Comparison of ENCODE assay signal across 14 cellular contexts in genomic region chr17:42291136-42291535, GRCh38. TPM values are rescaled to one million over a fixed set of nuclear protein-coding genes. Genes with fewer than 3 reads are reported as not detected.
A peak's percentile ranks its signal among the peaks of the same experiment; 100 is the strongest.
DNase-seq lines count a peak whose midpoint lies in the region; ATAC-seq and TF ChIP-seq lines count a peak whose summit lies in the region.
"Had no signal": no experiment of that assay in that cellular context is flagged by ENCODE, and none has a peak within 500 bp of the region (broad histone marks: within the 10 kb centered on the region; RNA-seq: fewer than 3 reads in every experiment).

No MANE protein-coding gene starts in this region.

- no peak for DNase-seq in activated T-cell treated with anti-CD3 and anti-CD28 coated beads, Interleukin-2, amount 50 U/mL, for 4 hours
- no peak for DNase-seq in activated T-cell treated with anti-CD3 and anti-CD28 coated beads, Interleukin-2, amount 50 U/mL, for 48 hours
- DNase-seq in RWPE2 (ENCODE audit: low spot score): peak; percentile 28
- peak; percentile 42 for DNase-seq in endodermal cell
- peak; percentile 50 for DNase-seq in sigmoid colon
- DNase-seq in HCEC 1CT: no peak
- DNase-seq: foreskin keratinocyte, KG1, NCI-H226 had no signal

- no peaks in the 10 kb centered on the region for H3K27me3 ChIP-seq in RWPE2 (ENCODE audit: insufficient read depth, poor library complexity, severe bottlenecking)
- peaks cover 45% of the 10 kb centered on the region for H3K27me3 ChIP-seq in endodermal cell (ENCODE audit: control insufficient read depth, insufficient read depth, low read length, poor library complexity, severe bottlenecking)
- no peaks in the 10 kb centered on the region for H3K27me3 ChIP-seq in sigmoid colon
- H3K27me3 ChIP-seq: suprapubic skin had no signal

- H3K4me1 Mint-ChIP-seq in activated T-cell treated with anti-CD3 and anti-CD28 coated beads, Interleukin-2, amount 50 U/mL, for 4 hours (ENCODE audit: low read depth): peaks cover 54% of the 10 kb centered on the region
- peaks cover 3% of the 10 kb centered on the region for H3K4me1 Mint-ChIP-seq in endodermal cell

- no peaks in the 10 kb centered on the region for H3K9me3 ChIP-seq in RWPE2 (ENCODE audit: severe bottlenecking)
- H3K9me3 ChIP-seq in endodermal cell (ENCODE audit: control insufficient read depth, low read length): no peaks in the 10 kb centered on the region
- H3K9me3 ChIP-seq in sigmoid colon: no peaks in the 10 kb centered on the region
- H3K9me3 ChIP-seq: suprapubic skin had no signal

- no peaks in the 10 kb centered on the region for H3K36me3 ChIP-seq in RWPE2 (ENCODE audit: low read depth)
- H3K36me3 ChIP-seq in endodermal cell (ENCODE audit: control insufficient read depth, insufficient read depth, low read length): no peaks in the 10 kb centered on the region
- H3K36me3 ChIP-seq in sigmoid colon: peaks cover 7 to 41% (median 13%) of the 10 kb centered on the region in 4 donors

- no peak overlapping the region for H3K9ac ChIP-seq in endodermal cell (ENCODE audit: extremely low read depth, low read length, poor library complexity, severe bottlenecking)

- no peaks in the 10 kb centered on the region for H3K9me3 Mint-ChIP-seq in activated T-cell treated with anti-CD3 and anti-CD28 coated beads, Interleukin-2, amount 50 U/mL, for 4 hours
- H3K9me3 Mint-ChIP-seq in endodermal cell: no peaks in the 10 kb centered on the region

- H3K4me1 ChIP-seq in RWPE2 (ENCODE audit: insufficient read depth, poor library complexity, severe bottlenecking): no peaks in the 10 kb centered on the region
- H3K4me1 ChIP-seq in endodermal cell (ENCODE audit: control insufficient read depth, insufficient read depth, low read length): no peaks in the 10 kb centered on the region
- peaks cover 0 to 38% (median 35%) of the 10 kb centered on the region in 4 donors for H3K4me1 ChIP-seq in sigmoid colon
- H3K4me1 ChIP-seq: foreskin keratinocyte had no signal

- H3K36me3 Mint-ChIP-seq in activated T-cell treated with anti-CD3 and anti-CD28 coated beads, Interleukin-2, amount 50 U/mL, for 4 hours (ENCODE audit: insufficient read depth): peaks cover 47% of the 10 kb centered on the region
- H3K36me3 Mint-ChIP-seq in endodermal cell (ENCODE audit: low read depth): no peaks in the 10 kb centered on the region

- no peak overlapping the region for H3K27ac Mint-ChIP-seq in endodermal cell

- no peak for ATAC-seq in activated T-cell treated with anti-CD3 and anti-CD28 coated beads, Interleukin-2, amount 50 U/mL, for 4 hours
- ATAC-seq in RWPE2 (ENCODE audit: low read depth) (no peak), GM18907 (IDR thresholded peaks at IDR 0.05; ENCODE audit: unreplicated experiment) (no peak), GM19324 (IDR thresholded peaks at IDR 0.05; ENCODE audit: low FRiP score, unreplicated experiment) (no peak)
- ATAC-seq: foreskin keratinocyte, left colon had no signal

- no peak for TF ChIP-seq POLR2A in sigmoid colon (IDR thresholded peaks at IDR 0.05)

- H3K4me3 ChIP-seq in RWPE2 (ENCODE audit: severe bottlenecking) (no peak overlapping the region), endodermal cell (ENCODE audit: low read length) (no peak overlapping the region), sigmoid colon (no peak overlapping the region)
- H3K4me3 ChIP-seq: suprapubic skin had no signal

- WGBS in endodermal cell (ENCODE audit: insufficient coverage in 1 of 2, insufficient read length in 1 of 2), 2 experiments: 92 to 93% methylated on average over 9 to 10 of the region's 12 CpGs
- 92 to 93% methylated on average over 12 of the region's 12 CpGs for WGBS in sigmoid colon, 2 donors

- intact Hi-C loops in sigmoid colon (cut with DNase I): no loop called here

- no peak overlapping the region for H3K27ac ChIP-seq in RWPE2 (ENCODE audit: poor library complexity, severe bottlenecking)
- no peak overlapping the region for H3K27ac ChIP-seq in endodermal cell (ENCODE audit: low read depth, low read length)
- H3K27ac ChIP-seq in sigmoid colon: no peak overlapping the region
- H3K27ac ChIP-seq: foreskin keratinocyte, HL-60, suprapubic skin had no signal

- no peaks in the 10 kb centered on the region for H3K27me3 Mint-ChIP-seq in activated T-cell treated with anti-CD3 and anti-CD28 coated beads, Interleukin-2, amount 50 U/mL, for 4 hours (ENCODE audit: low read depth)
- H3K27me3 Mint-ChIP-seq in endodermal cell (ENCODE audit: insufficient read depth): peaks cover 38% of the 10 kb centered on the region

- no peak for TF ChIP-seq EP300 in sigmoid colon (IDR thresholded peaks at IDR 0.05)

- TF ChIP-seq CTCF in RWPE2 (IDR thresholded peaks at IDR 0.05; ENCODE audit: poor library complexity, severe bottlenecking): no peak
- TF ChIP-seq CTCF in endodermal cell (conservative IDR thresholded peaks at IDR 0.05): no peak
- TF ChIP-seq CTCF in sigmoid colon (IDR thresholded peaks at IDR 0.05): no peak

- H3K4me3 Mint-ChIP-seq in activated T-cell treated with anti-CD3 and anti-CD28 coated beads, Interleukin-2, amount 50 U/mL, for 4 hours: peak overlapping the region; percentile 94
- no peak overlapping the region for H3K4me3 Mint-ChIP-seq in endodermal cell

RNA-seq across cellular contexts. Expression of gene STAT5A, which starts 2.8 kb away (rescaled TPM):
- 100 to 1,000 TPM; 193 to 264 (median 220) TPM for total RNA-seq in activated T-cell treated with anti-CD3 and anti-CD28 coated beads, Interleukin-2, amount 50 U/mL, for 4 hours
- total RNA-seq in endodermal cell (1 to 10 TPM; 3.5 to 4.8 TPM), sigmoid colon (10 to 100 TPM; 57.2 to 91.0 (median 80.8) TPM)
- polyA plus RNA-seq in endodermal cell (2013, experiment 1 of 2): 2.5 TPM
- polyA plus RNA-seq in endodermal cell (2013, experiment 2 of 2): 2.2 TPM
- polyA plus RNA-seq in sigmoid colon: 10 to 100 TPM in 2 of 3 donors, 1 to 10 TPM in 1; 7.4 to 39.2 (median 13.2) TPM

RNA-seq across cellular contexts. Expression of gene STAT5B, which starts 14.9 kb away (rescaled TPM):
- total RNA-seq in activated T-cell treated with anti-CD3 and anti-CD28 coated beads, Interleukin-2, amount 50 U/mL, for 4 hours: 10 to 100 TPM; 62.9 to 86.7 (median 71.9) TPM
- total RNA-seq in endodermal cell (10 to 100 TPM; 35.7 to 51.4 TPM), sigmoid colon (100 to 1,000 TPM in 1 of 4 donors, 10 to 100 TPM in 3; 93.5 to 117 (median 98.4) TPM)
- 49.5 TPM for polyA plus RNA-seq in endodermal cell (2013, experiment 1 of 2)
- 41.3 TPM for polyA plus RNA-seq in endodermal cell (2013, experiment 2 of 2)
- 10 to 100 TPM; 11.3 to 37.5 (median 13.2) TPM for polyA plus RNA-seq in sigmoid colon

Comparison
In these comparisons a context has a peak if more than half of its experiments do, and no peak if none do; other contexts are left out.
1. DNase-seq: peak in RWPE2 (single experiment), endodermal cell (single experiment) and sigmoid colon (single experiment); none in activated T-cell treated with anti-CD3 and anti-CD28 coated beads, Interleukin-2, amount 50 U/mL, for 4 hours (single experiment), activated T-cell treated with anti-CD3 and anti-CD28 coated beads, Interleukin-2, amount 50 U/mL, for 48 hours (0 of 2) and HCEC 1CT (single experiment).
2. RNA of gene STAT5A, which starts 2.8 kb away (total RNA-seq): 193 to 264 TPM in activated T-cell treated with anti-CD3 and anti-CD28 coated beads, Interleukin-2, amount 50 U/mL, for 4 hours and 57.2 to 91.0 TPM in sigmoid colon; 3.5 to 4.8 TPM in endodermal cell; every median in the first group is over 10 times any median in the second.